In the genomic region with DNA sequence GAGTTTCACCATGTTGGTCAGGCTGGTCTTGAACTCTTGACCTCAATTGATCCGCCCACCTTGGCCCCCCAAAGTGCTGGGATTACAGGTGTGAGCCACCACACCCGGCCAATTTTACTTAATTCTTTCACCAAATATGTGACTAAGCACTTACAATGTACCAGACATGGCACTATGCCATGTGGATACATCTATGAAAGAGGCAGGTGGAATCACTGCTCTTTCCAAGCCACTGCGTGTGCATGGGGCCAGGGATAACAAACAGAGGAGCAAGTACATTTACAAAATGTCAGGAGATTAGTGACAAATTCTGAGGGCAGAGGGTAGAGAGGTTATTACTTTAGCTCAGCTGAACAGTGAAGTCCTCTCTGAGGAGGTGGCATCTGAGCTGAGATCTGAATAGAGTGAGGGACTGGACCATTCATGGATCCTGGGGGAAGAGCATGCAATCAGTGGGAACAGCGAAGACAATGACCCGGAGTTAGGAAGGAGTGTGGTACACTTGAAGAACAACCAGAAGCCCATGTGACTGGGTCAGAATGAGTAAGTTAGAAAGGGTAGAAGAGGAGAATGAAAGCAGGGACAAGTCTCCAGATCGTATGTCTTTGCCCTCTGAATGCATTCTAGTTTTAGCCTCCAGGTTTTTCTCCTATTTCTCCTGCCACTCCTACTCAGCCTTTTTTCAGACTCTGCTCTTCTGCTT, we compare ENCODE assay signal across 12 cellular contexts.
"Had no signal": no experiment of that assay in that cellular context is flagged by ENCODE, and none has a peak within 500 bp of the region (broad histone marks: within the 10 kb centered on the region; RNA-seq: fewer than 3 reads in every experiment).

No MANE protein-coding gene starts in this region.

- H3K36me3 Mint-ChIP-seq: memory B cell had no signal

- H3K4me3 Mint-ChIP-seq: activated CD4-positive, alpha-beta T cell treated with anti-CD3 and anti-CD28 coated beads, Interleukin-2, amount 10 ng/mL, durations not matched to agents 7 days and 5 days; activated naive CD4-positive, alpha-beta T cell treated with anti-CD3 and anti-CD28 coated beads for 36 hours; central memory CD8-positive, alpha-beta T cell; dendritic cell treated with granulocyte-macrophage colony-stimulating factor and Interleukin-4, amounts not matched to agents 40 ng/mL and 50 ng/mL, for 4 days; memory B cell had no signal

- H3K4me1 Mint-ChIP-seq: central memory CD8-positive, alpha-beta T cell; memory B cell had no signal

- H3K27me3 Mint-ChIP-seq: activated CD4-positive, alpha-beta T cell treated with anti-CD3 and anti-CD28 coated beads, Interleukin-2, amount 10 ng/mL, durations not matched to agents 7 days and 5 days; central memory CD8-positive, alpha-beta T cell; memory B cell had no signal

- H3K9me3 Mint-ChIP-seq: activated CD4-positive, alpha-beta T cell treated with anti-CD3 and anti-CD28 coated beads, Interleukin-2, amount 10 ng/mL, durations not matched to agents 7 days and 5 days; activated naive CD4-positive, alpha-beta T cell treated with anti-CD3 and anti-CD28 coated beads for 36 hours; central memory CD8-positive, alpha-beta T cell; dendritic cell treated with granulocyte-macrophage colony-stimulating factor and Interleukin-4, amounts not matched to agents 40 ng/mL and 50 ng/mL, for 4 days; memory B cell had no signal

- FAIRE-seq: kidney had no signal

- DNase-seq: activated CD4-positive, alpha-beta T cell treated with anti-CD3 and anti-CD28 coated beads, Interleukin-2, amount 10 ng/mL, durations not matched to agents 7 days and 5 days; activated naive CD4-positive, alpha-beta T cell treated with anti-CD3 and anti-CD28 coated beads for 36 hours; adrenal gland; kidney; left ventricle myocardium inferior; sigmoid colon; stimulated activated CD4-positive, alpha-beta T cell treated with anti-CD3 and anti-CD28 coated beads, Interleukin-12 subunit alpha, Interleukin-12 subunit beta, amount 100 ng/mL, for 4 hours; stimulated activated naive CD4-positive, alpha-beta T cell treated with Interleukin-2 at 50 U/mL for 16 hours; upper lobe of right lung had no signal

- ATAC-seq: upper lobe of right lung had no signal

- H3K27ac Mint-ChIP-seq: activated CD4-positive, alpha-beta T cell treated with anti-CD3 and anti-CD28 coated beads, Interleukin-2, amount 10 ng/mL, durations not matched to agents 7 days and 5 days; activated naive CD4-positive, alpha-beta T cell treated with anti-CD3 and anti-CD28 coated beads for 36 hours; dendritic cell treated with granulocyte-macrophage colony-stimulating factor and Interleukin-4, amounts not matched to agents 40 ng/mL and 50 ng/mL, for 4 days; memory B cell had no signal
